ENCODE assay signal across 2 cellular contexts in the genomic region with DNA sequence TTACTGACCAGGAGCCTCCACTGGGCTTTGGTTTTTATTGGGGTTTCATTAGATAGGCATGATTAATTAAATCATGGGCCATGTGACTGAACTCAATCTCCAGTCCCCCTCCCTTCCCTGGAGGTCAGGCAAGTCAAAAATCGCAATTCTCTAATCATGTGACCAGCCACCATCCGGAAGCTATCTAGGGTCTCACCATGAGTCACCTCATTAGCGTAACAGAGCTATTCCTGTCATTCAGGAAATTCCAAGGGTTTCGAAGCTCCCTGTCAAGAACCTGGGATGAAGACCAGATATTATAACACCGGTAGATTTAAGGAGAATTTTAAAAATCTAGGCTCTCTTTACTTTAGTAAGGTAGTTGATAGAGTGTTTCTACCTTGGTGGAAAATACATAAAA.
TF ChIP-seq lines count a peak whose summit lies in the region.

No MANE protein-coding gene starts in this region.

TF ChIP-seq in IMR-90, 13 proteins besides CTCF, POLR2A, EP300 and RAD21:
- peak; percentile 18; the same call in 1 of the 2 replicates for TF ChIP-seq USF2 (IDR thresholded peaks at IDR 0.05; ENCODE audit: low read depth, low read length)
- TF ChIP-seq FOS (IDR thresholded peaks at IDR 0.05; ENCODE audit: low read depth, low read length): no peak

TF ChIP-seq in H1, 55 proteins besides CTCF, POLR2A, EP300 and RAD21:
- TF ChIP-seq KDM5A (IDR thresholded peaks at IDR 0.05; ENCODE audit: low read length): no peak
- no peak for TF ChIP-seq CBX5 (IDR thresholded peaks at IDR 0.05; ENCODE audit: low read depth, low read length)
- no peak for TF ChIP-seq BCL11A (IDR thresholded peaks at IDR 0.05; ENCODE audit: low read depth in 2 of 2, low read length in 2 of 2)
- TF ChIP-seq, protein P1, sequence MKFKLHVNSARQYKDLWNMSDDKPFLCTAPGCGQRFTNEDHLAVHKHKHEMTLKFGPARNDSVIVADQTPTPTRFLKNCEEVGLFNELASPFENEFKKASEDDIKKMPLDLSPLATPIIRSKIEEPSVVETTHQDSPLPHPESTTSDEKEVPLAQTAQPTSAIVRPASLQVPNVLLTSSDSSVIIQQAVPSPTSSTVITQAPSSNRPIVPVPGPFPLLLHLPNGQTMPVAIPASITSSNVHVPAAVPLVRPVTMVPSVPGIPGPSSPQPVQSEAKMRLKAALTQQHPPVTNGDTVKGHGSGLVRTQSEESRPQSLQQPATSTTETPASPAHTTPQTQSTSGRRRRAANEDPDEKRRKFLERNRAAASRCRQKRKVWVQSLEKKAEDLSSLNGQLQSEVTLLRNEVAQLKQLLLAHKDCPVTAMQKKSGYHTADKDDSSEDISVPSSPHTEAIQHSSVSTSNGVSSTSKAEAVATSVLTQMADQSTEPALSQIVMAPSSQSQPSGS (IDR thresholded peaks at IDR 0.05; ENCODE audit: low read length): no peak
- no peak for TF ChIP-seq RBBP5 (IDR thresholded peaks at IDR 0.05; ENCODE audit: borderline replicate concordance, low read depth, low read length)
- TF ChIP-seq SP1 (IDR thresholded peaks at IDR 0.05; ENCODE audit: low read depth, low read length): no peak
- no peak for TF ChIP-seq KDM1A (IDR thresholded peaks at IDR 0.05; ENCODE audit: borderline replicate concordance, low read length)
- no peak; the same call in 1 of the 2 replicates for TF ChIP-seq YY1 (IDR thresholded peaks at IDR 0.05; ENCODE audit: low read depth, low read length)
- no peak for TF ChIP-seq BRCA1 (IDR thresholded peaks at IDR 0.05; ENCODE audit: low read depth, low read length)
- no peak for TF ChIP-seq FOSL1 (IDR thresholded peaks at IDR 0.05; ENCODE audit: insufficient read depth, low read depth, low read length)
- no peak for TF ChIP-seq POLR2AphosphoS5 (IDR thresholded peaks at IDR 0.05; ENCODE audit: low read depth, low read length)
- peak; percentile 60 to 63; a peak in 2 of 4 replicates for TF ChIP-seq SIN3A (conservative IDR thresholded peaks at IDR 0.05 in 1 of 2, IDR thresholded peaks at IDR 0.05 in 1 of 2; ENCODE audit: low read depth in 1 of 2, low read length in 2 of 2)
- 0 out of 2 replicates have a peak, but pooled peaks have one; percentile 16 for TF ChIP-seq POU5F1 (IDR thresholded peaks at IDR 0.05; ENCODE audit: low read depth, low read length)
- TF ChIP-seq HDAC6 (IDR thresholded peaks at IDR 0.05; ENCODE audit: low read depth, low read length): no peak
- TF ChIP-seq SAP30 (IDR thresholded peaks at IDR 0.05; ENCODE audit: insufficient read depth, insufficient replicate concordance, low read length): no peak
- no peak for TF ChIP-seq ASH2L (IDR thresholded peaks at IDR 0.05; ENCODE audit: low read length)
- TF ChIP-seq SRF (IDR thresholded peaks at IDR 0.05; ENCODE audit: low read depth, low read length): no peak
- TF ChIP-seq SP2 (IDR thresholded peaks at IDR 0.05; ENCODE audit: low read length): no peak
- TF ChIP-seq HDAC2 (IDR thresholded peaks at IDR 0.05; ENCODE audit: borderline replicate concordance in 1 of 2, low read depth in 2 of 2, low read length in 2 of 2): 0 out of 4 replicates have a peak, but pooled peaks of 1 of the 2 experiments have one; percentile 41
- TF ChIP-seq TAF1 (IDR thresholded peaks at IDR 0.05; ENCODE audit: low read depth, low read length): no peak
- no peak for TF ChIP-seq CREB1 (IDR thresholded peaks at IDR 0.05)
- TF ChIP-seq CTBP2 (IDR thresholded peaks at IDR 0.05; ENCODE audit: borderline replicate concordance, insufficient read depth, insufficient read length, low read length): no peak
- TF ChIP-seq RNF2 (IDR thresholded peaks at IDR 0.05; ENCODE audit: borderline replicate concordance, low read depth, low read length, missing control alignments, poor library complexity, severe bottlenecking): no peak
- peak; percentile 75 for TF ChIP-seq USF2 (IDR thresholded peaks at IDR 0.05; ENCODE audit: low read length)
- no peak for TF ChIP-seq SUZ12 (IDR thresholded peaks at IDR 0.05; ENCODE audit: low read length)
- no peak for TF ChIP-seq TCF12 (IDR thresholded peaks at IDR 0.05; ENCODE audit: low read depth, low read length)
- TF ChIP-seq MAX (IDR thresholded peaks at IDR 0.05): peak; percentile 42; the same call in 1 of the 2 replicates
- no peak for TF ChIP-seq BACH1 (IDR thresholded peaks at IDR 0.05; ENCODE audit: low read length)
- TF ChIP-seq KDM4A (IDR thresholded peaks at IDR 0.05; ENCODE audit: low read depth, low read length, severe bottlenecking): no peak
- no peak for TF ChIP-seq TBP (IDR thresholded peaks at IDR 0.05; ENCODE audit: low read depth, low read length)
- no peak for TF ChIP-seq ZNF274 (IDR thresholded peaks at IDR 0.05; ENCODE audit: borderline replicate concordance, extremely low read depth, low read length)
- TF ChIP-seq E2F6 (IDR thresholded peaks at IDR 0.05): peak; percentile 33; the same call in 1 of the 2 replicates
- TF ChIP-seq GTF2F1 (IDR thresholded peaks at IDR 0.05; ENCODE audit: borderline replicate concordance, low read depth, low read length): no peak
- TF ChIP-seq RXRA (IDR thresholded peaks at IDR 0.05; ENCODE audit: insufficient read depth, low read depth, low read length): no peak
- TF ChIP-seq RFX5 (IDR thresholded peaks at IDR 0.05; ENCODE audit: borderline replicate concordance, low read depth, low read length): no peak
- TF ChIP-seq EZH2 (IDR thresholded peaks at IDR 0.05; ENCODE audit: low read depth, low read length, severe bottlenecking): no peak
- TF ChIP-seq GABPA (IDR thresholded peaks at IDR 0.05; ENCODE audit: borderline replicate concordance, insufficient read depth, low read length): no peak
- TF ChIP-seq NRF1 (IDR thresholded peaks at IDR 0.05; ENCODE audit: low read depth, low read length): no peak
- TF ChIP-seq SP4 (IDR thresholded peaks at IDR 0.05; ENCODE audit: low read length): no peak
- no peak for TF ChIP-seq SIX5 (IDR thresholded peaks at IDR 0.05; ENCODE audit: low read depth, low read length)
- TF ChIP-seq SIRT6 (IDR thresholded peaks at IDR 0.05; ENCODE audit: low read length): no peak
- TF ChIP-seq, protein P2, sequence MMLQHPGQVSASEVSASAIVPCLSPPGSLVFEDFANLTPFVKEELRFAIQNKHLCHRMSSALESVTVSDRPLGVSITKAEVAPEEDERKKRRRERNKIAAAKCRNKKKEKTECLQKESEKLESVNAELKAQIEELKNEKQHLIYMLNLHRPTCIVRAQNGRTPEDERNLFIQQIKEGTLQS (IDR thresholded peaks at IDR 0.05; ENCODE audit: insufficient read depth, low read depth, low read length): peak; percentile 58; the same call in 1 of the 2 replicates
- no peak for TF ChIP-seq NANOG (IDR thresholded peaks at IDR 0.05; ENCODE audit: insufficient read depth, low read depth, low read length, poor library complexity, severe bottlenecking)
- no peak for TF ChIP-seq PHF8 (conservative IDR thresholded peaks at IDR 0.05; ENCODE audit: low read depth, low read length)
- no peak for TF ChIP-seq CHD7 (IDR thresholded peaks at IDR 0.05; ENCODE audit: insufficient replicate concordance, low read length)
- no peak for TF ChIP-seq CHD1 (IDR thresholded peaks at IDR 0.05; ENCODE audit: low read depth, low read length)
- TF ChIP-seq TAF7 (optimal IDR thresholded peaks at IDR 0.05; ENCODE audit: borderline replicate concordance, low read depth, low read length): no peak
- TF ChIP-seq JUN (IDR thresholded peaks at IDR 0.05; ENCODE audit: low read depth, low read length): peak; percentile 92
- TF ChIP-seq CBX8 (IDR thresholded peaks at IDR 0.05; ENCODE audit: borderline replicate concordance, low read depth, low read length): no peak
- no peak for TF ChIP-seq CEBPB (IDR thresholded peaks at IDR 0.05; ENCODE audit: low read depth, low read length)
- TF ChIP-seq MAFK (IDR thresholded peaks at IDR 0.05; ENCODE audit: low read depth, low read length): no peak
- peak; percentile 92 for TF ChIP-seq TEAD4 (IDR thresholded peaks at IDR 0.05; ENCODE audit: low read depth, low read length)
- TF ChIP-seq EGR1 (IDR thresholded peaks at IDR 0.05; ENCODE audit: borderline replicate concordance, low read depth, low read length): no peak
- TF ChIP-seq CHD2 (IDR thresholded peaks at IDR 0.05; ENCODE audit: low read length): no peak
- TF ChIP-seq JUND (IDR thresholded peaks at IDR 0.05; ENCODE audit: low read length): peak; percentile 97
TF ChIP-seq in H1: peak in this region for 10.
